21 cellular contexts compared by ENCODE assay signal in genomic region chr16:71449020-71449419, GRCh38. TPM values are rescaled to one million over a fixed set of nuclear protein-coding genes. Genes with fewer than 3 reads are reported as not detected.
"Had no signal": no experiment of that assay in that cellular context is flagged by ENCODE, and none has a peak within 500 bp of the region (broad histone marks: within the 10 kb centered on the region; RNA-seq: fewer than 3 reads in every experiment).

No MANE protein-coding gene starts in this region.

- FAIRE-seq: urothelium cell line had no signal

- H3K27me3 Mint-ChIP-seq: activated T-helper 17 cell treated with anti-CD3 and anti-CD28 coated beads, Interleukin-2, amount 50 U/mL, for 72 hours; natural killer cell treated with Interleukin-12 subunit alpha and Interleukin-12 subunit beta and Interleukin-15 and Interleukin-18, amount 100 ng/mL, for 72 hours had no signal

- H3K4me3 ChIP-seq: mucosa of descending colon, psoas muscle, sigmoid colon, testis had no signal

- H3K4me3 Mint-ChIP-seq: activated naive CD4-positive, alpha-beta T cell treated with anti-CD3 and anti-CD28 coated beads for 36 hours; activated T-helper 17 cell treated with anti-CD3 and anti-CD28 coated beads, Interleukin-2, amount 50 U/mL, for 72 hours; natural killer cell treated with Interleukin-12 subunit alpha and Interleukin-12 subunit beta and Interleukin-15 and Interleukin-18, amount 100 ng/mL, for 72 hours had no signal

- H3K4me1 Mint-ChIP-seq: activated T-helper 17 cell treated with anti-CD3 and anti-CD28 coated beads, Interleukin-2, amount 50 U/mL, for 72 hours; immature natural killer cell had no signal

- H3K4me1 ChIP-seq: psoas muscle, sigmoid colon, testis had no signal

- ATAC-seq: activated T-helper 17 cell treated with anti-CD3 and anti-CD28 coated beads, Interleukin-2, amount 50 U/mL, for 72 hours; mucosa of descending colon; natural killer cell treated with Interleukin-12 subunit alpha and Interleukin-12 subunit beta and Interleukin-15 and Interleukin-18, amount 100 ng/mL, for 72 hours; psoas muscle; stimulated activated naive CD8-positive, alpha-beta T cell treated with anti-CD3 and anti-CD28 coated beads, Interleukin-15, Interleukin-2, amounts not matched to agents 100 U/mL and 50 U/mL, for 24 hours had no signal

- H3K27me3 ChIP-seq: sigmoid colon, testis had no signal

- H3K27ac ChIP-seq: psoas muscle, sigmoid colon, testis had no signal

- DNase-seq: activated CD4-positive, alpha-beta T cell treated with anti-CD3 and anti-CD28 coated beads, Interleukin-2, amount 50 U/mL, for 1 hour; activated naive CD4-positive, alpha-beta T cell treated with anti-CD3 and anti-CD28 coated beads for 36 hours; activated T-cell treated with anti-CD3 and anti-CD28 coated beads for 4 hours; caudate nucleus; cortex of kidney; effector memory CD4-positive, alpha-beta T cell; immature natural killer cell; mucosa of descending colon; occipital lobe; psoas muscle; sigmoid colon; stimulated activated CD4-positive, alpha-beta T cell treated with anti-CD3 and anti-CD28 coated beads, Interleukin-2, amount 100 ng/mL, for 48 hours; stimulated activated naive CD8-positive, alpha-beta T cell treated with anti-CD3 and anti-CD28 coated beads, Interleukin-15, Interleukin-2, amounts not matched to agents 100 U/mL and 50 U/mL, for 24 hours; testis had no signal

- H3K27ac Mint-ChIP-seq: activated naive CD4-positive, alpha-beta T cell treated with anti-CD3 and anti-CD28 coated beads for 36 hours; activated T-helper 17 cell treated with anti-CD3 and anti-CD28 coated beads, Interleukin-2, amount 50 U/mL, for 72 hours; immature natural killer cell; natural killer cell treated with Interleukin-12 subunit alpha and Interleukin-12 subunit beta and Interleukin-15 and Interleukin-18, amount 100 ng/mL, for 72 hours had no signal

RNA-seq across cellular contexts. Expression of gene TLE7, which starts 7.2 kb away (rescaled TPM):
- total RNA-seq: activated CD8-positive, alpha-beta memory T cell treated with anti-CD3 and anti-CD28 coated beads for 36 hours; activated naive CD4-positive, alpha-beta T cell treated with anti-CD3 and anti-CD28 coated beads for 36 hours; activated T-helper 17 cell treated with anti-CD3 and anti-CD28 coated beads, Interleukin-2, amount 50 U/mL, for 72 hours; lung microvascular endothelial cell; mucosa of descending colon; natural killer cell treated with Interleukin-12 subunit alpha and Interleukin-12 subunit beta and Interleukin-15 and Interleukin-18, amount 100 ng/mL, for 72 hours; occipital lobe; psoas muscle; sigmoid colon; T-helper 2 cell treated with Interferon-gamma antibody and Interleukin-4, amounts not matched to agents 100 ng/mL and 5 ng/mL, for 36 hours had no signal
- polyA plus RNA-seq: adipose tissue, immature natural killer cell, psoas muscle, sigmoid colon had no signal
